ENCODE assay signal across 27 cellular contexts in the genomic region with DNA sequence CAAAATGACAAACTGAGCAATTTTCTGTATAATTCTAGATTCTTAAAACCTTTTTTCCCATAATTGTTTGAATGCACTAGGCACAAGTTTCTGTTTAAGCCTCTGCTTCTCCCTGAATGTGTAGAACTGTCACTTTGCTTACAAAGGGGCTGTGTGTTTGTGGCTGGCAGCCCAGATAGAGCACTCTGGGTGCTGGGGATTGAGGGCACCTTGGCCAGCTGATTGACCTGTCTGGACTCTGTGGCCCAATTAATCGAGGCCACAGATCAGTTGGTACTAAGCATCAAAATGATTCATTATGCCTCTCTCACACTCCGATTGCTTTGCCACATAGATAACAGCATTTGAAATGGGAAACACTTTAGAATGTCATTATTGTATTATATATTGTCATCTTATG. TPM values are rescaled to one million over a fixed set of nuclear protein-coding genes. Genes with fewer than 3 reads are reported as not detected.
"Had no signal": no experiment of that assay in that cellular context is flagged by ENCODE, and none has a peak within 500 bp of the region (broad histone marks: within the 10 kb centered on the region; RNA-seq: fewer than 3 reads in every experiment).

No MANE protein-coding gene starts in this region.

- DNase-seq: stimulated activated CD4-positive, alpha-beta T cell treated with anti-CD3 and anti-CD28 coated beads, Interleukin-2, amount 100 ng/mL, for 48 hours; stimulated activated CD4-positive, alpha-beta T cell treated with anti-CD3 and anti-CD28 coated beads, Interleukin-4, amount 100 ng/mL, for 1 hour; stimulated activated CD4-positive, alpha-beta T cell treated with anti-CD3 and anti-CD28 coated beads, Interleukin-4, amount 100 ng/mL, for 24 hours; stimulated activated CD4-positive, alpha-beta T cell treated with anti-CD3 and anti-CD28 coated beads, Interleukin-4, amount 100 ng/mL, for 4 hours; stimulated activated CD8-positive, alpha-beta memory T cell treated with anti-CD3 and anti-CD28 coated beads, Interleukin-4, amount 100 ng/mL, for 48 hours; stimulated activated naive B cell treated with anti-CD40 and anti-IgM and Interleukin-4, amounts not matched to agents 10 μg/mL and 1 μg/mL and 100 μg/mL, for 72 hours; stimulated activated naive CD4-positive, alpha-beta T cell; stimulated activated naive CD4-positive, alpha-beta T cell treated with Interleukin-2 at 50 U/mL for 16 hours; stimulated activated naive CD8-positive, alpha-beta T cell treated with anti-CD3 and anti-CD28 coated beads, Interleukin-15, amount 100 ng/mL, for 72 hours; stimulated activated naive CD8-positive, alpha-beta T cell treated with anti-CD3 and anti-CD28 coated beads, Interleukin-15, Interleukin-2, amounts not matched to agents 100 U/mL and 50 U/mL, for 24 hours; stomach; substantia nigra; testis; thyroid gland; tibial artery; transverse colon; trophoblast cell; upper lobe of left lung; upper lobe of right lung; uterus had no signal

- ATAC-seq: stimulated activated effector memory CD8-positive, alpha-beta T cell treated with anti-CD3 and anti-CD28 coated beads, Interleukin-12 subunit alpha, Interleukin-12 subunit beta, amount 100 ng/mL, for 72 hours; stimulated activated memory B cell treated with anti-CD40 and anti-IgM and Interleukin-4, amounts not matched to agents 10 μg/mL and 1 μg/mL and 100 μg/mL, for 72 hours; stimulated activated naive B cell treated with anti-CD40 and anti-IgM and Interleukin-4, amounts not matched to agents 10 μg/mL and 1 μg/mL and 100 μg/mL, for 72 hours; stimulated activated naive CD8-positive, alpha-beta T cell treated with anti-CD3 and anti-CD28 coated beads, Interleukin-15, amount 100 ng/mL, for 72 hours; stimulated activated naive CD8-positive, alpha-beta T cell treated with anti-CD3 and anti-CD28 coated beads, Interleukin-15, Interleukin-2, amounts not matched to agents 100 U/mL and 50 U/mL, for 24 hours; upper lobe of right lung had no signal

RNA-seq across cellular contexts. Expression of a gene that starts 12.1 kb away (rescaled TPM):
- total RNA-seq: subcutaneous adipose tissue, suprapubic skin, thoracic aorta, tibial nerve, upper lobe of right lung, ureter had no signal
